ENCODE assay signal across 1 cellular context in the genomic region with DNA sequence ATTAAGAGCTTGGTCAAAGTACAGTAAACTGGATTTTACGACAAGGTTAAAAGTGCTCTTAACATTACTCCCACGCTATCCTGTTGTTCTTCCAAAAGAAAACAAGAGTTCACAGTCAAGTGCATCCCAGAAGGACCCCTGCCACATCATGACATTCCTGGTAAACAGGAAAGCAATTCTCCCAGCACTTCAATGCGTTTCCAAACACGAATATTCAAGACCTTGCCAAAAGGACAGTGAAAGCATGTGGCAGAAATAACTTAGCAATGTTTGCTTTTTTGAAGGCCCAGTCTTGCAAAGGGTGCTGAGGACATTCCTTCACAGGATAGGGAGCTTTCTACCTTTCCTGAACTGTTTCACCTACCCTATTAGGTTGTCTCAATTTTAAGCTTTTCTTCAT.
TF ChIP-seq lines count a peak whose summit lies in the region.

No MANE protein-coding gene starts in this region.

TF ChIP-seq in WTC11, 78 proteins besides CTCF, POLR2A, EP300 and RAD21:
- no peak for TF ChIP-seq AR (CRISPR knock-in tag; IDR thresholded peaks at IDR 0.05)
- TF ChIP-seq GTF2I (CRISPR knock-in tag; conservative IDR thresholded peaks at IDR 0.05) = no peak
- TF ChIP-seq CREB1 (CRISPR knock-in tag; IDR thresholded peaks at IDR 0.05) = no peak
- TF ChIP-seq PRDM15 (CRISPR knock-in tag; IDR thresholded peaks at IDR 0.05) = no peak
- no peak for TF ChIP-seq JAZF1 (CRISPR knock-in tag; IDR thresholded peaks at IDR 0.05)
- no peak for TF ChIP-seq ZNF219 (CRISPR knock-in tag; IDR thresholded peaks at IDR 0.05; ENCODE audit: borderline replicate concordance)
- no peak for TF ChIP-seq TEAD4 (CRISPR knock-in tag; IDR thresholded peaks at IDR 0.05)
- TF ChIP-seq SMAD4 (CRISPR knock-in tag; IDR thresholded peaks at IDR 0.05) = no peak
- TF ChIP-seq ZNF121 (CRISPR knock-in tag; IDR thresholded peaks at IDR 0.05) = no peak
- TF ChIP-seq, protein P1, sequence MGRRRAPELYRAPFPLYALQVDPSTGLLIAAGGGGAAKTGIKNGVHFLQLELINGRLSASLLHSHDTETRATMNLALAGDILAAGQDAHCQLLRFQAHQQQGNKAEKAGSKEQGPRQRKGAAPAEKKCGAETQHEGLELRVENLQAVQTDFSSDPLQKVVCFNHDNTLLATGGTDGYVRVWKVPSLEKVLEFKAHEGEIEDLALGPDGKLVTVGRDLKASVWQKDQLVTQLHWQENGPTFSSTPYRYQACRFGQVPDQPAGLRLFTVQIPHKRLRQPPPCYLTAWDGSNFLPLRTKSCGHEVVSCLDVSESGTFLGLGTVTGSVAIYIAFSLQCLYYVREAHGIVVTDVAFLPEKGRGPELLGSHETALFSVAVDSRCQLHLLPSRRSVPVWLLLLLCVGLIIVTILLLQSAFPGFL (CRISPR knock-in tag; IDR thresholded peaks at IDR 0.05; ENCODE audit: borderline replicate concordance) = no peak
- no peak for TF ChIP-seq MXD4 (CRISPR knock-in tag; IDR thresholded peaks at IDR 0.05; ENCODE audit: borderline replicate concordance)
- TF ChIP-seq, protein P2, sequence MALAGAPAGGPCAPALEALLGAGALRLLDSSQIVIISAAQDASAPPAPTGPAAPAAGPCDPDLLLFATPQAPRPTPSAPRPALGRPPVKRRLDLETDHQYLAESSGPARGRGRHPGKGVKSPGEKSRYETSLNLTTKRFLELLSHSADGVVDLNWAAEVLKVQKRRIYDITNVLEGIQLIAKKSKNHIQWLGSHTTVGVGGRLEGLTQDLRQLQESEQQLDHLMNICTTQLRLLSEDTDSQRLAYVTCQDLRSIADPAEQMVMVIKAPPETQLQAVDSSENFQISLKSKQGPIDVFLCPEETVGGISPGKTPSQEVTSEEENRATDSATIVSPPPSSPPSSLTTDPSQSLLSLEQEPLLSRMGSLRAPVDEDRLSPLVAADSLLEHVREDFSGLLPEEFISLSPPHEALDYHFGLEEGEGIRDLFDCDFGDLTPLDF (CRISPR knock-in tag; IDR thresholded peaks at IDR 0.05) = no peak
TF ChIP-seq in WTC11: peak in this region for 0.
